ENCODE assay signal across 1 cellular context in genomic region chr6:38436726-38437465, GRCh38.
TF ChIP-seq lines count a peak whose summit lies in the region.

No MANE protein-coding gene starts in this region.

TF ChIP-seq in SK-N-SH, 30 proteins besides CTCF, POLR2A, EP300 and RAD21 (continued from another document):
- TF ChIP-seq USF1 (IDR thresholded peaks at IDR 0.05; ENCODE audit: borderline replicate concordance, low read depth) (no peak), IRF3 (IDR thresholded peaks at IDR 0.05; ENCODE audit: low read depth, low read length) (no peak), NRF1 (IDR thresholded peaks at IDR 0.05; ENCODE audit: low read depth, low read length) (no peak), FOXM1 (IDR thresholded peaks at IDR 0.05; ENCODE audit: low read depth) (no peak), SIN3A (IDR thresholded peaks at IDR 0.05; ENCODE audit: borderline replicate concordance, low read depth, low read length) (no peak), GABPA (IDR thresholded peaks at IDR 0.05; ENCODE audit: low read depth) (no peak), FOSL2 (IDR thresholded peaks at IDR 0.05; ENCODE audit: borderline replicate concordance, low read depth) (peak; percentile 41; the same call in 1 of the 2 replicates), SMC3 (IDR thresholded peaks at IDR 0.05; ENCODE audit: low read depth, low read length) (no peak), TCF12 (IDR thresholded peaks at IDR 0.05) (0 out of 2 replicates have a peak, but pooled peaks have one; percentile 20), CHD2 (IDR thresholded peaks at IDR 0.05; ENCODE audit: low read length, partially characterized antibody) (no peak), RCOR1 (IDR thresholded peaks at IDR 0.05; ENCODE audit: low read length) (no peak), RXRA (IDR thresholded peaks at IDR 0.05; ENCODE audit: borderline replicate concordance, low read depth) (no peak), EZH2phosphoT487 (IDR thresholded peaks at IDR 0.05; ENCODE audit: borderline replicate concordance, low read depth) (no peak), TEAD4 (IDR thresholded peaks at IDR 0.05; ENCODE audit: borderline replicate concordance, insufficient read depth) (no peak), RFX5 (IDR thresholded peaks at IDR 0.05; ENCODE audit: low read length) (no peak), GATA2 (CRISPR knock-in tag; IDR thresholded peaks at IDR 0.05) (peak; percentile 46; the same call in 1 of the 2 replicates), TAF1 (IDR thresholded peaks at IDR 0.05; ENCODE audit: borderline replicate concordance, low read depth, low read length) (no peak), POLR2AphosphoS5 (IDR thresholded peaks at IDR 0.05; ENCODE audit: low read depth, low read length) (no peak), ZBTB33 (IDR thresholded peaks at IDR 0.05; ENCODE audit: borderline replicate concordance, low read depth) (no peak), YY1 (IDR thresholded peaks at IDR 0.05; ENCODE audit: low read depth) (no peak), NFIC (IDR thresholded peaks at IDR 0.05; ENCODE audit: borderline replicate concordance) (0 out of 2 replicates have a peak, but pooled peaks have one; percentile 23), FOXJ3 (CRISPR knock-in tag; IDR thresholded peaks at IDR 0.05) (no peak)
